9 cellular contexts compared by ENCODE assay signal in the genomic region with DNA sequence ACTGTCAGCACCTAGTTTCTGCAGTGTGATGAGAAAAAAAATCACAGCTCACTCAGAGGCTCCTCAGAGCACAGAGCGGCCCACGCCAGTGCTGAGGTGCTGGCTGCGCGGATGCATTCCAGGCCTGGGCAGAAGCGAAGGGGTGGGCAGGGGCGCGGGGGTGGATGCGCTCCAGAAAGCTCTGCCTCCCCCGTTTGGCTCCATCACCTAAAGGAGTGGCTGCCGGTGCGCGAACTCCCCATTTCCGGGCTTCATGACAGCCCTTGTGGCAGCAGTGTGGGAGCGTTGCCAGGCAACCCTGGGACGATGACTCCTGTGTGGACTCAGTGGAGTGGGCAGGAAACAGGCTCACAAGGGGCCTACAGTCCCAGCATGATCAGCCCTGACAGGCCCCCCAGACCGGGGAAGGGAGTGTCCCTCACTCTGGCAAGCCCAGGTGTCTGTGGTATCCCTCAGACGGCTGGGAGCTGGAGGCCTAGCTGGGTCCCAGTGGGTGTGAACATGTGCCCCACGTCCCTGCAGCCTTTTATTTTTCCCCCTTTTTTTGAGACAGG. TPM values are rescaled to one million over a fixed set of nuclear protein-coding genes. Genes with fewer than 3 reads are reported as not detected.
DNase-seq lines count a peak whose midpoint lies in the region; ATAC-seq and TF ChIP-seq lines count a peak whose summit lies in the region.
"Had no signal": no experiment of that assay in that cellular context is flagged by ENCODE, and none has a peak within 500 bp of the region (broad histone marks: within the 10 kb centered on the region; RNA-seq: fewer than 3 reads in every experiment).

No MANE protein-coding gene starts in this region.

- peak; percentile 68 for DNase-seq in Right ventricle myocardium inferior (ENCODE audit: missing footprints)
- DNase-seq in cardiac septum (ENCODE audit: low spot score) = no peak
- peak; percentile 73 for DNase-seq in activated CD4-positive, alpha-beta memory T cell treated with anti-CD3 and anti-CD28 coated beads, Interleukin-2, amount 10 ng/mL, durations not matched to agents 7 days and 5 days
- peak; percentile 83 to 89 for DNase-seq in dermis microvascular lymphatic vessel endothelial cell (ENCODE audit: low read depth in 2 of 2)
- peak in 41 of 56 donors; percentile 23 to 88 (median 63) for DNase-seq in nucleus accumbens (lab: John Stamatoyannopoulos, UW)
- DNase-seq in upper lobe of right lung = peak; percentile 91
- no peak for DNase-seq in NCI-H1105 treated with DMSO at 0.1 percent for 48 hours (lab: John Stamatoyannopoulos, UW)

- peak overlapping the region; percentile 56 for H3K27ac ChIP-seq in upper lobe of right lung

- POLR2A ChIA-PET in activated CD4-positive, alpha-beta memory T cell treated with anti-CD3 and anti-CD28 coated beads, Interleukin-2, amount 10 ng/mL, durations not matched to agents 7 days and 5 days (lab: Charles Lee) = interaction anchor here (0.9 to 2.0 kb wide), 5 partner anchors 11 to 74 kb away, joined by 3 to 6 read pairs (median 3); partner anchors contain the start of genes ANKS3 and DNAAF8

- H3K9me3 Mint-ChIP-seq in activated CD4-positive, alpha-beta memory T cell treated with anti-CD3 and anti-CD28 coated beads, Interleukin-2, amount 10 ng/mL, durations not matched to agents 7 days and 5 days = no peaks in the 10 kb centered on the region

- H3K4me1 ChIP-seq in upper lobe of right lung = peaks cover 49% of the 10 kb centered on the region

- intact Hi-C loops in Right ventricle myocardium inferior (cut with DNase I) = no loop called here
- intact Hi-C loops in cardiac septum (cut with DNase I) = no loop called here
- intact Hi-C loops in upper lobe of right lung (cut with DNase I) = no loop called here

- H3K4me3 ChIP-seq in upper lobe of right lung = no peak overlapping the region

- H3K4me3 Mint-ChIP-seq in activated CD4-positive, alpha-beta memory T cell treated with anti-CD3 and anti-CD28 coated beads, Interleukin-2, amount 10 ng/mL, durations not matched to agents 7 days and 5 days = no peak overlapping the region
- H3K4me3 Mint-ChIP-seq: B cell had no signal

- no peaks in the 10 kb centered on the region for H3K27me3 ChIP-seq in upper lobe of right lung

- no peaks in the 10 kb centered on the region for H3K9me3 ChIP-seq in upper lobe of right lung

- no peaks in the 10 kb centered on the region for H3K27me3 Mint-ChIP-seq in activated CD4-positive, alpha-beta memory T cell treated with anti-CD3 and anti-CD28 coated beads, Interleukin-2, amount 10 ng/mL, durations not matched to agents 7 days and 5 days
- H3K27me3 Mint-ChIP-seq: B cell had no signal

- no peak for ATAC-seq in Right ventricle myocardium inferior
- ATAC-seq in upper lobe of right lung = peak; percentile 45
- ATAC-seq in GM19351 (IDR thresholded peaks at IDR 0.05; ENCODE audit: unreplicated experiment) = no peak

- no peak for TF ChIP-seq CTCF in upper lobe of right lung (IDR thresholded peaks at IDR 0.05)

- peaks cover 56% of the 10 kb centered on the region for H3K4me1 Mint-ChIP-seq in activated CD4-positive, alpha-beta memory T cell treated with anti-CD3 and anti-CD28 coated beads, Interleukin-2, amount 10 ng/mL, durations not matched to agents 7 days and 5 days

- CTCF ChIA-PET in activated CD4-positive, alpha-beta memory T cell treated with anti-CD3 and anti-CD28 coated beads, Interleukin-2, amount 10 ng/mL, durations not matched to agents 7 days and 5 days (lab: Charles Lee) = interaction anchor here (1.5 to 3.6 kb wide), 3 partner anchors 11 to 36 kb away, joined by 3 to 14 read pairs (median 8); partner anchors contain the start of gene MGRN1

- peaks cover 37% of the 10 kb centered on the region for H3K36me3 ChIP-seq in upper lobe of right lung

- H3K27ac Mint-ChIP-seq in activated CD4-positive, alpha-beta memory T cell treated with anti-CD3 and anti-CD28 coated beads, Interleukin-2, amount 10 ng/mL, durations not matched to agents 7 days and 5 days = peak overlapping the region; percentile 55
- H3K27ac Mint-ChIP-seq: B cell had no signal

- peaks cover 24% of the 10 kb centered on the region for H3K36me3 Mint-ChIP-seq in activated CD4-positive, alpha-beta memory T cell treated with anti-CD3 and anti-CD28 coated beads, Interleukin-2, amount 10 ng/mL, durations not matched to agents 7 days and 5 days (ENCODE audit: low read depth)

RNA-seq across cellular contexts. Expression of gene NUDT16L1, which starts 32.8 kb away (rescaled TPM):
- total RNA-seq in Right ventricle myocardium inferior (52.3 TPM), cardiac septum (43.7 TPM), dermis microvascular lymphatic vessel endothelial cell (24.1 and 33.3 TPM in 2 replicates), upper lobe of right lung (24.0 TPM)
- total RNA-seq in activated CD4-positive, alpha-beta memory T cell treated with anti-CD3 and anti-CD28 coated beads, Interleukin-2, amount 10 ng/mL, durations not matched to agents 7 days and 5 days = 10 to 100 TPM; 24.2 to 25.5 TPM

RNA-seq across cellular contexts. Expression of gene MGRN1, which starts 35.9 kb away (rescaled TPM):
- total RNA-seq in Right ventricle myocardium inferior (32.2 TPM), cardiac septum (45.3 TPM), dermis microvascular lymphatic vessel endothelial cell (14.2 and 22.6 TPM in 2 replicates), upper lobe of right lung (81.3 TPM)
- total RNA-seq in activated CD4-positive, alpha-beta memory T cell treated with anti-CD3 and anti-CD28 coated beads, Interleukin-2, amount 10 ng/mL, durations not matched to agents 7 days and 5 days = 10 to 100 TPM; 71.8 to 73.3 TPM

RNA-seq across cellular contexts. Expression of gene UBALD1, which starts 45.8 kb away (rescaled TPM):
- total RNA-seq in Right ventricle myocardium inferior = 26.2 TPM
- total RNA-seq in cardiac septum = 25.1 TPM
- 10 to 100 TPM; 15.9 to 19.3 TPM for total RNA-seq in activated CD4-positive, alpha-beta memory T cell treated with anti-CD3 and anti-CD28 coated beads, Interleukin-2, amount 10 ng/mL, durations not matched to agents 7 days and 5 days
- total RNA-seq in dermis microvascular lymphatic vessel endothelial cell = 3.1 and 5.4 TPM in 2 replicates
- 35.5 TPM for total RNA-seq in upper lobe of right lung

Comparison
In these comparisons a context has a peak if more than half of its experiments do, and no peak if none do; other contexts are left out.
1. DNase-seq: peak in Right ventricle myocardium inferior (single experiment), activated CD4-positive, alpha-beta memory T cell treated with anti-CD3 and anti-CD28 coated beads, Interleukin-2, amount 10 ng/mL, durations not matched to agents 7 days and 5 days (single experiment), dermis microvascular lymphatic vessel endothelial cell (2 of 2), nucleus accumbens (41 of 56) and upper lobe of right lung (single experiment); none in cardiac septum (single experiment) and NCI-H1105 treated with DMSO at 0.1 percent for 48 hours (single experiment).